Comparison of ENCODE assay signal across 1 cellular context in genomic region chr9:136303066-136303824, GRCh38.
TF ChIP-seq lines count a peak whose summit lies in the region.

No MANE protein-coding gene starts in this region.

TF ChIP-seq in GM23338, 12 proteins besides CTCF, POLR2A, EP300 and RAD21 (continued from another document):
- TF ChIP-seq, protein P1, sequence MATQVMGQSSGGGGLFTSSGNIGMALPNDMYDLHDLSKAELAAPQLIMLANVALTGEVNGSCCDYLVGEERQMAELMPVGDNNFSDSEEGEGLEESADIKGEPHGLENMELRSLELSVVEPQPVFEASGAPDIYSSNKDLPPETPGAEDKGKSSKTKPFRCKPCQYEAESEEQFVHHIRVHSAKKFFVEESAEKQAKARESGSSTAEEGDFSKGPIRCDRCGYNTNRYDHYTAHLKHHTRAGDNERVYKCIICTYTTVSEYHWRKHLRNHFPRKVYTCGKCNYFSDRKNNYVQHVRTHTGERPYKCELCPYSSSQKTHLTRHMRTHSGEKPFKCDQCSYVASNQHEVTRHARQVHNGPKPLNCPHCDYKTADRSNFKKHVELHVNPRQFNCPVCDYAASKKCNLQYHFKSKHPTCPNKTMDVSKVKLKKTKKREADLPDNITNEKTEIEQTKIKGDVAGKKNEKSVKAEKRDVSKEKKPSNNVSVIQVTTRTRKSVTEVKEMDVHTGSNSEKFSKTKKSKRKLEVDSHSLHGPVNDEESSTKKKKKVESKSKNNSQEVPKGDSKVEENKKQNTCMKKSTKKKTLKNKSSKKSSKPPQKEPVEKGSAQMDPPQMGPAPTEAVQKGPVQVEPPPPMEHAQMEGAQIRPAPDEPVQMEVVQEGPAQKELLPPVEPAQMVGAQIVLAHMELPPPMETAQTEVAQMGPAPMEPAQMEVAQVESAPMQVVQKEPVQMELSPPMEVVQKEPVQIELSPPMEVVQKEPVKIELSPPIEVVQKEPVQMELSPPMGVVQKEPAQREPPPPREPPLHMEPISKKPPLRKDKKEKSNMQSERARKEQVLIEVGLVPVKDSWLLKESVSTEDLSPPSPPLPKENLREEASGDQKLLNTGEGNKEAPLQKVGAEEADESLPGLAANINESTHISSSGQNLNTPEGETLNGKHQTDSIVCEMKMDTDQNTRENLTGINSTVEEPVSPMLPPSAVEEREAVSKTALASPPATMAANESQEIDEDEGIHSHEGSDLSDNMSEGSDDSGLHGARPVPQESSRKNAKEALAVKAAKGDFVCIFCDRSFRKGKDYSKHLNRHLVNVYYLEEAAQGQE (IDR thresholded peaks at IDR 0.05; ENCODE audit: unreplicated experiment): no peak
- TF ChIP-seq JUNB (IDR thresholded peaks at IDR 0.05; ENCODE audit: unreplicated experiment) (no peak), ZNF114 (CRISPR knock-in tag; IDR thresholded peaks at IDR 0.05) (no peak), EZH2 (IDR thresholded peaks at IDR 0.05; ENCODE audit: low read depth, unreplicated experiment) (no peak), POLR2AphosphoS5 (IDR thresholded peaks at IDR 0.05; ENCODE audit: low read depth) (no peak), ZNF462 (CRISPR knock-in tag; IDR thresholded peaks at IDR 0.05) (no peak)
